ENCODE assay signal across 1 cellular context in the genomic region with DNA sequence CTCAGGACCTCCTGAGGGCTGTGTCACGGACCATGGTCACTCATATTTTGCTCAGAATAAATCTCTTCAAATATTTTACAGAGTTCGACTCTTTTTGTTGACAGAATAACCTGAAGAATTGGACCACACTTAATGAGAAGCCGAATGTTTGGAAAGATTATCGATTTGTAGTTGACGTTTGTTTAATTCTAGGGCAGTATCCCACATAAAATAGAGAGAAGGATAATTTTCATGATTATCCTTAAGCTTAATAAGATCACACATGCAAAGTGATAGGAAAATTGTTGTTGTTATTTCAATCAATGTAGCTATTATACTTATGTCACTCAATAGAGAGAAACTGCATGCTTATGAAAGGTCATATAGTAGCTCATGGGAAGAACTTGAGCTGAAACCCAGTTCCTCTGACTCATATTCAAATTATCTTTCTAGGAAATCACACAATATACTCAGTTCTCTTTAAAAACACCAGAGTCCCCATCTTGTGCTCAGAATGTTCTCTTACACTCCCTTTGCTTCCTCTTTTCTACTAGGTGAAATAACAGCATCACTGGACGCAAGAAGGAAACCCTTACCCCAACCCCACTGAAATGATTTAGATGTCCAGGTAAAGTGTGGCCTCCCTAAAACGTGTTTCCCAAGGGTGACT.
TF ChIP-seq lines count a peak whose summit lies in the region.

No MANE protein-coding gene starts in this region.

TF ChIP-seq in GM12878, 131 proteins besides CTCF, POLR2A, EP300 and RAD21 (continued from another document):
- TF ChIP-seq, protein P1, sequence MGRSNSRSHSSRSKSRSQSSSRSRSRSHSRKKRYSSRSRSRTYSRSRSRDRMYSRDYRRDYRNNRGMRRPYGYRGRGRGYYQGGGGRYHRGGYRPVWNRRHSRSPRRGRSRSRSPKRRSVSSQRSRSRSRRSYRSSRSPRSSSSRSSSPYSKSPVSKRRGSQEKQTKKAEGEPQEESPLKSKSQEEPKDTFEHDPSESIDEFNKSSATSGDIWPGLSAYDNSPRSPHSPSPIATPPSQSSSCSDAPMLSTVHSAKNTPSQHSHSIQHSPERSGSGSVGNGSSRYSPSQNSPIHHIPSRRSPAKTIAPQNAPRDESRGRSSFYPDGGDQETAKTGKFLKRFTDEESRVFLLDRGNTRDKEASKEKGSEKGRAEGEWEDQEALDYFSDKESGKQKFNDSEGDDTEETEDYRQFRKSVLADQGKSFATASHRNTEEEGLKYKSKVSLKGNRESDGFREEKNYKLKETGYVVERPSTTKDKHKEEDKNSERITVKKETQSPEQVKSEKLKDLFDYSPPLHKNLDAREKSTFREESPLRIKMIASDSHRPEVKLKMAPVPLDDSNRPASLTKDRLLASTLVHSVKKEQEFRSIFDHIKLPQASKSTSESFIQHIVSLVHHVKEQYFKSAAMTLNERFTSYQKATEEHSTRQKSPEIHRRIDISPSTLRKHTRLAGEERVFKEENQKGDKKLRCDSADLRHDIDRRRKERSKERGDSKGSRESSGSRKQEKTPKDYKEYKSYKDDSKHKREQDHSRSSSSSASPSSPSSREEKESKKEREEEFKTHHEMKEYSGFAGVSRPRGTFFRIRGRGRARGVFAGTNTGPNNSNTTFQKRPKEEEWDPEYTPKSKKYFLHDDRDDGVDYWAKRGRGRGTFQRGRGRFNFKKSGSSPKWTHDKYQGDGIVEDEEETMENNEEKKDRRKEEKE (IDR thresholded peaks at IDR 0.05), result no peak
- TF ChIP-seq, protein P2, sequence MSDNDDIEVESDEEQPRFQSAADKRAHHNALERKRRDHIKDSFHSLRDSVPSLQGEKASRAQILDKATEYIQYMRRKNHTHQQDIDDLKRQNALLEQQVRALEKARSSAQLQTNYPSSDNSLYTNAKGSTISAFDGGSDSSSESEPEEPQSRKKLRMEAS (IDR thresholded peaks at IDR 0.05; ENCODE audit: low read depth, low read length), result no peak
- TF ChIP-seq, protein P3, sequence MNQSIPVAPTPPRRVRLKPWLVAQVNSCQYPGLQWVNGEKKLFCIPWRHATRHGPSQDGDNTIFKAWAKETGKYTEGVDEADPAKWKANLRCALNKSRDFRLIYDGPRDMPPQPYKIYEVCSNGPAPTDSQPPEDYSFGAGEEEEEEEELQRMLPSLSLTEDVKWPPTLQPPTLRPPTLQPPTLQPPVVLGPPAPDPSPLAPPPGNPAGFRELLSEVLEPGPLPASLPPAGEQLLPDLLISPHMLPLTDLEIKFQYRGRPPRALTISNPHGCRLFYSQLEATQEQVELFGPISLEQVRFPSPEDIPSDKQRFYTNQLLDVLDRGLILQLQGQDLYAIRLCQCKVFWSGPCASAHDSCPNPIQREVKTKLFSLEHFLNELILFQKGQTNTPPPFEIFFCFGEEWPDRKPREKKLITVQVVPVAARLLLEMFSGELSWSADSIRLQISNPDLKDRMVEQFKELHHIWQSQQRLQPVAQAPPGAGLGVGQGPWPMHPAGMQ (IDR thresholded peaks at IDR 0.05; ENCODE audit: borderline replicate concordance), result no peak
- TF ChIP-seq EED (IDR thresholded peaks at IDR 0.05; ENCODE audit: low read depth) (no peak), POLR2AphosphoS5 (IDR thresholded peaks at IDR 0.05; ENCODE audit: low read length) (no peak), SREBF2 (IDR thresholded peaks at IDR 0.05; ENCODE audit: low read length) (no peak), TBL1XR1 (IDR thresholded peaks at IDR 0.05; ENCODE audit: low read depth, low read length) (no peak), CEBPZ (IDR thresholded peaks at IDR 0.05; ENCODE audit: low read depth, low read length) (no peak), YBX1 (IDR thresholded peaks at IDR 0.05) (no peak), NBN (IDR thresholded peaks at IDR 0.05) (0 out of 2 replicates have a peak, but pooled peaks have one; percentile 39), RUNX3 (IDR thresholded peaks at IDR 0.05; ENCODE audit: low read length) (no peak; the same call in 1 of the 2 replicates), NFXL1 (IDR thresholded peaks at IDR 0.05; ENCODE audit: borderline replicate concordance) (no peak), CBFB (IDR thresholded peaks at IDR 0.05; ENCODE audit: low read depth) (no peak), RBBP5 (conservative IDR thresholded peaks at IDR 0.05) (no peak), TAF1 (IDR thresholded peaks at IDR 0.05; ENCODE audit: borderline replicate concordance, low read depth, low read length) (no peak), ZNF384 (IDR thresholded peaks at IDR 0.05; ENCODE audit: borderline replicate concordance, low read depth, low read length) (no peak), CHD2 (IDR thresholded peaks at IDR 0.05; ENCODE audit: borderline replicate concordance, low read depth, low read length) (no peak), CREM (IDR thresholded peaks at IDR 0.05; ENCODE audit: low read depth) (0 out of 2 replicates have a peak, but pooled peaks have one; percentile 12), SREBF1 (IDR thresholded peaks at IDR 0.05; ENCODE audit: low read length) (no peak), WRNIP1 (IDR thresholded peaks at IDR 0.05; ENCODE audit: borderline replicate concordance, low read depth, low read length) (no peak), IKZF2 (IDR thresholded peaks at IDR 0.05) (peak; percentile 54 to 62; a peak in 3 of 4 replicates), ZSCAN29 (IDR thresholded peaks at IDR 0.05) (no peak), ZNF207 (IDR thresholded peaks at IDR 0.05; ENCODE audit: borderline replicate concordance) (no peak)
- TF ChIP-seq, protein P4, sequence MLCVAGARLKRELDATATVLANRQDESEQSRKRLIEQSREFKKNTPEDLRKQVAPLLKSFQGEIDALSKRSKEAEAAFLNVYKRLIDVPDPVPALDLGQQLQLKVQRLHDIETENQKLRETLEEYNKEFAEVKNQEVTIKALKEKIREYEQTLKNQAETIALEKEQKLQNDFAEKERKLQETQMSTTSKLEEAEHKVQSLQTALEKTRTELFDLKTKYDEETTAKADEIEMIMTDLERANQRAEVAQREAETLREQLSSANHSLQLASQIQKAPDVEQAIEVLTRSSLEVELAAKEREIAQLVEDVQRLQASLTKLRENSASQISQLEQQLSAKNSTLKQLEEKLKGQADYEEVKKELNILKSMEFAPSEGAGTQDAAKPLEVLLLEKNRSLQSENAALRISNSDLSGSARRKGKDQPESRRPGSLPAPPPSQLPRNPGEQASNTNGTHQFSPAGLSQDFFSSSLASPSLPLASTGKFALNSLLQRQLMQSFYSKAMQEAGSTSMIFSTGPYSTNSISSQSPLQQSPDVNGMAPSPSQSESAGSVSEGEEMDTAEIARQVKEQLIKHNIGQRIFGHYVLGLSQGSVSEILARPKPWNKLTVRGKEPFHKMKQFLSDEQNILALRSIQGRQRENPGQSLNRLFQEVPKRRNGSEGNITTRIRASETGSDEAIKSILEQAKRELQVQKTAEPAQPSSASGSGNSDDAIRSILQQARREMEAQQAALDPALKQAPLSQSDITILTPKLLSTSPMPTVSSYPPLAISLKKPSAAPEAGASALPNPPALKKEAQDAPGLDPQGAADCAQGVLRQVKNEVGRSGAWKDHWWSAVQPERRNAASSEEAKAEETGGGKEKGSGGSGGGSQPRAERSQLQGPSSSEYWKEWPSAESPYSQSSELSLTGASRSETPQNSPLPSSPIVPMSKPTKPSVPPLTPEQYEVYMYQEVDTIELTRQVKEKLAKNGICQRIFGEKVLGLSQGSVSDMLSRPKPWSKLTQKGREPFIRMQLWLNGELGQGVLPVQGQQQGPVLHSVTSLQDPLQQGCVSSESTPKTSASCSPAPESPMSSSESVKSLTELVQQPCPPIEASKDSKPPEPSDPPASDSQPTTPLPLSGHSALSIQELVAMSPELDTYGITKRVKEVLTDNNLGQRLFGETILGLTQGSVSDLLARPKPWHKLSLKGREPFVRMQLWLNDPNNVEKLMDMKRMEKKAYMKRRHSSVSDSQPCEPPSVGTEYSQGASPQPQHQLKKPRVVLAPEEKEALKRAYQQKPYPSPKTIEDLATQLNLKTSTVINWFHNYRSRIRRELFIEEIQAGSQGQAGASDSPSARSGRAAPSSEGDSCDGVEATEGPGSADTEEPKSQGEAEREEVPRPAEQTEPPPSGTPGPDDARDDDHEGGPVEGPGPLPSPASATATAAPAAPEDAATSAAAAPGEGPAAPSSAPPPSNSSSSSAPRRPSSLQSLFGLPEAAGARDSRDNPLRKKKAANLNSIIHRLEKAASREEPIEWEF (IDR thresholded peaks at IDR 0.05; ENCODE audit: insufficient replicate concordance, low read depth, low read length), result no peak
- TF ChIP-seq, protein P5, sequence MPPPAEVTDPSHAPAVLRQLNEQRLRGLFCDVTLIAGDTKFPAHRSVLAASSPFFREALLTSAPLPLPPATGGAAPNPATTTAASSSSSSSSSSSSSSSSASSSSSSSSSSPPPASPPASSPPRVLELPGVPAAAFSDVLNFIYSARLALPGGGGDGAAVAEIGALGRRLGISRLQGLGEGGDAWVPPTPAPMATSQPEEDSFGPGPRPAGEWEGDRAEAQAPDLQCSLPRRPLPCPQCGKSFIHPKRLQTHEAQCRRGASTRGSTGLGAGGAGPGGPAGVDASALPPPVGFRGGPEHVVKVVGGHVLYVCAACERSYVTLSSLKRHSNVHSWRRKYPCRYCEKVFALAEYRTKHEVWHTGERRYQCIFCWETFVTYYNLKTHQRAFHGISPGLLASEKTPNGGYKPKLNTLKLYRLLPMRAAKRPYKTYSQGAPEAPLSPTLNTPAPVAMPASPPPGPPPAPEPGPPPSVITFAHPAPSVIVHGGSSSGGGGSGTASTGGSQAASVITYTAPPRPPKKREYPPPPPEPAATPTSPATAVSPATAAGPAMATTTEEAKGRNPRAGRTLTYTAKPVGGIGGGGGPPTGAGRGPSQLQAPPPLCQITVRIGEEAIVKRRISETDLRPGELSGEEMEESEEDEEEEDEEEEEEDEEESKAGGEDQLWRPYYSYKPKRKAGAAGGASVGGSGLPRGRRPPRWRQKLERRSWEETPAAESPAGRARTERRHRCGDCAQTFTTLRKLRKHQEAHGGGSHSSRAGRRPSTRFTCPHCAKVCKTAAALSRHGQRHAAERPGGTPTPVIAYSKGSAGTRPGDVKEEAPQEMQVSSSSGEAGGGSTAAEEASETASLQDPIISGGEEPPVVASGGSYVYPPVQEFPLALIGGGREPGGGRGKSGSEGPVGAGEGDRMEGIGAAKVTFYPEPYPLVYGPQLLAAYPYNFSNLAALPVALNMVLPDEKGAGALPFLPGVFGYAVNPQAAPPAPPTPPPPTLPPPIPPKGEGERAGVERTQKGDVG (CRISPR knock-in tag; IDR thresholded peaks at IDR 0.05), result no peak
